Comparison of ENCODE assay signal across 37 cellular contexts in the genomic region with DNA sequence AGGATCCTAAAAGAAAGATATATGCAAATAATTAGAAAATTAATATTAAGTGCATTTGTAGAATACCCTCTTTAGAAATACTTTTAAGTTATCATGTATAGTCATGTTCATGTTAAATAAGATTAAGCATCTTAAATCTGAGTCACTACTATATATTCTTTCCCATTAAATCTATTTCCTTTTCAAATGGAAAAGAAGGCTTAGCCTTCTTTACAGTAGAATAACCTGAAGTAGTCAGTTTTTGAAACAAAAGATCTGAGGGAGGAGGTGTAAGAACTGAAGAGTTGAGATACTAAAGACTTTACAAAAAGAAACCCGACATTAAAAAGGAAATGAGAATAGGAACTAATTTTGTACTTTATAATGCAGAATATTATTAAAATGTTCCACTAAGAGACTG. TPM values are rescaled to one million over a fixed set of nuclear protein-coding genes. Genes with fewer than 3 reads are reported as not detected.
DNase-seq lines count a peak whose midpoint lies in the region; ATAC-seq and TF ChIP-seq lines count a peak whose summit lies in the region.
"Had no signal": no experiment of that assay in that cellular context is flagged by ENCODE, and none has a peak within 500 bp of the region (broad histone marks: within the 10 kb centered on the region; RNA-seq: fewer than 3 reads in every experiment).

No MANE protein-coding gene starts in this region.

- H2BK120ac ChIP-seq in H9 (ENCODE audit: low read depth, low read length, poor library complexity, severe bottlenecking) = no peak overlapping the region

- H3K79me2 ChIP-seq in H9 (ENCODE audit: insufficient read depth, low read length) (no peaks in the 10 kb centered on the region), OCI-LY3 (ENCODE audit: low read length) (no peaks in the 10 kb centered on the region)

- no peak overlapping the region for H4K8ac ChIP-seq in H9 (replicated peaks; ENCODE audit: insufficient read length, low read depth, low read length)

- no peak overlapping the region for H3K4ac ChIP-seq in H9 (ENCODE audit: low read depth, low read length)

- H3K27ac ChIP-seq in A673 (ENCODE audit: low read depth, low read length, poor library complexity, severe bottlenecking) (no peak overlapping the region), H9 (ENCODE audit: insufficient read length, low read depth, low read length) (no peak overlapping the region), OCI-LY3 (ENCODE audit: low read length) (no peak overlapping the region)
- H3K27ac ChIP-seq: 22Rv1; A549; BLaER1; BLaER1 treated with 17β-estradiol and CSF1 and Interleukin-3, amounts not matched to agents 10 nM and 100 nM; C4-2B had no signal

- H3T11ph ChIP-seq in H9 (ENCODE audit: low read length) = no peak overlapping the region

- peaks cover 20% of the 10 kb centered on the region in 2 experiments for H3K9me3 Mint-ChIP-seq in H9
- peaks cover 19% of the 10 kb centered on the region for H3K9me3 Mint-ChIP-seq in activated naive CD4-positive, alpha-beta T cell treated with anti-CD3 and anti-CD28 coated beads, Interleukin-2, amount 10 ng/mL, durations not matched to agents 7 days and 5 days

- no peak overlapping the region for H2BK5ac ChIP-seq in H9 (ENCODE audit: insufficient read length, low read length)

- no peak overlapping the region for H3K9ac ChIP-seq in H9 (ENCODE audit: extremely low read depth, insufficient read length, low read length)
- H3K9ac ChIP-seq in OCI-LY3 (ENCODE audit: low read length) = no peak overlapping the region
- H3K9ac ChIP-seq: BLaER1; BLaER1 treated with 17β-estradiol and CSF1 and Interleukin-3, amounts not matched to agents 10 nM and 100 nM had no signal

- H3K56ac ChIP-seq in H9 (ENCODE audit: insufficient read length, low read depth, low read length) = no peak overlapping the region

- WGBS in H9 (ENCODE audit: extremely low coverage, insufficient read length, low lambda C conversion rate) = no CpG with 5 or more reads among the region's 1 CpG

- CTCF ChIA-PET in A673 (lab: Charles Lee) = no interaction called here
- CTCF ChIA-PET in activated naive CD4-positive, alpha-beta T cell treated with anti-CD3 and anti-CD28 coated beads, Interleukin-2, amount 10 ng/mL, durations not matched to agents 7 days and 5 days (lab: Charles Lee) = no interaction called here

- H3K27me3 ChIP-seq in A673 (replicated peaks; ENCODE audit: insufficient read depth, low read depth, low read length, poor library complexity) = no peaks in the 10 kb centered on the region
- H3K27me3 ChIP-seq in H9 (ENCODE audit: insufficient read depth, low read length) = no peaks in the 10 kb centered on the region
- no peaks in the 10 kb centered on the region for H3K27me3 ChIP-seq in OCI-LY3 (ENCODE audit: low read depth, low read length)
- H3K27me3 ChIP-seq: BE2C; BLaER1; BLaER1 treated with 17β-estradiol and CSF1 and Interleukin-3, amounts not matched to agents 10 nM and 100 nM had no signal

- no peak overlapping the region for H2BK12ac ChIP-seq in H9 (ENCODE audit: insufficient read length, low read depth, low read length)

- H3K23me2 ChIP-seq in H9 (ENCODE audit: insufficient read length, low read depth, low read length, poor library complexity, severe bottlenecking) = no peaks in the 10 kb centered on the region

- no peak overlapping the region for H2BK20ac ChIP-seq in H9 (ENCODE audit: low read depth, low read length, poor library complexity, severe bottlenecking)

- H2AK5ac ChIP-seq in H9 (ENCODE audit: insufficient read length, low read length) = no peak overlapping the region

- H3K36me3 Mint-ChIP-seq in H9 (ENCODE audit: insufficient read depth in 1 of 3, low read depth in 3 of 3) = peaks cover 21 to 30% (median 28%) of the 10 kb centered on the region in 3 experiments
- peaks cover 37% of the 10 kb centered on the region for H3K36me3 Mint-ChIP-seq in activated naive CD4-positive, alpha-beta T cell treated with anti-CD3 and anti-CD28 coated beads, Interleukin-2, amount 10 ng/mL, durations not matched to agents 7 days and 5 days

- peak; percentile 55 for ATAC-seq in esophagus mucosa
- no peak for ATAC-seq in GM18520 (IDR thresholded peaks at IDR 0.05; ENCODE audit: unreplicated experiment)
- ATAC-seq in HG02938 (IDR thresholded peaks at IDR 0.05; ENCODE audit: unreplicated experiment) = no peak
- ATAC-seq: A549; CD8-positive, alpha-beta T cell had no signal

- H3K27ac Mint-ChIP-seq in H9 = peak overlapping the region in 2 of 3 experiments; percentile 27 to 88; a peak in 3 of 7 replicates
- no peak overlapping the region for H3K27ac Mint-ChIP-seq in activated naive CD4-positive, alpha-beta T cell treated with anti-CD3 and anti-CD28 coated beads, Interleukin-2, amount 10 ng/mL, durations not matched to agents 7 days and 5 days
- H3K27ac Mint-ChIP-seq: B cell; CD4-positive, alpha-beta memory T cell; CD4-positive, alpha-beta T cell; CD4-positive, CD25-positive, alpha-beta regulatory T cell; CD8-positive, alpha-beta T cell had no signal

- H4K5ac ChIP-seq in H9 (ENCODE audit: insufficient read length, low read depth, low read length) = no peak overlapping the region

- no peaks in the 10 kb centered on the region for H3K79me1 ChIP-seq in H9 (ENCODE audit: insufficient read depth, low read depth, low read length, poor library complexity, severe bottlenecking)

- no peak for TF ChIP-seq CTCF in A673 (conservative IDR thresholded peaks at IDR 0.05; ENCODE audit: low read depth, low read length)
- TF ChIP-seq CTCF in H9 (conservative IDR thresholded peaks at IDR 0.05) = no peak
- no peak for TF ChIP-seq CTCF in OCI-LY3 (IDR thresholded peaks at IDR 0.05; ENCODE audit: low read depth, low read length)

- no peak overlapping the region for H2AFZ ChIP-seq in H9 (ENCODE audit: low read length)
- no peak overlapping the region for H2AFZ ChIP-seq in OCI-LY3 (ENCODE audit: low read depth, low read length)

- H3K36me3 ChIP-seq in A673 (ENCODE audit: insufficient read depth, low read length, poor library complexity, severe bottlenecking) = no peaks in the 10 kb centered on the region
- H3K36me3 ChIP-seq in OCI-LY3 (replicated peaks; ENCODE audit: low read depth, low read length) = peaks cover 14% of the 10 kb centered on the region

- H3K4me1 ChIP-seq in A673 (ENCODE audit: insufficient read depth, low read length, poor library complexity, severe bottlenecking) (no peaks in the 10 kb centered on the region), H9 (ENCODE audit: insufficient read depth, low read length) (no peaks in the 10 kb centered on the region; the same call in 1 of the 2 replicates), OCI-LY3 (ENCODE audit: low read length) (peaks cover 7% of the 10 kb centered on the region)
- H3K4me1 ChIP-seq: A549; BE2C; BLaER1; BLaER1 treated with 17β-estradiol and CSF1 and Interleukin-3, amounts not matched to agents 10 nM and 100 nM; Caco-2 had no signal

- H3K9me3 ChIP-seq in A673 (ENCODE audit: low read depth, low read length, poor library complexity, severe bottlenecking) (peaks cover 7% of the 10 kb centered on the region), H9 (ENCODE audit: control insufficient read depth, low read depth, low read length) (no peaks in the 10 kb centered on the region), OCI-LY3 (ENCODE audit: insufficient read depth, low read length) (peaks cover 6% of the 10 kb centered on the region; the same call in 1 of the 2 replicates)

- no peak overlapping the region for H3K23ac ChIP-seq in H9 (ENCODE audit: insufficient read length, low read depth, low read length)

- no peak overlapping the region for H3K18ac ChIP-seq in H9 (ENCODE audit: insufficient read length, low read depth, low read length)

- no peak overlapping the region for H3K14ac ChIP-seq in H9 (ENCODE audit: insufficient read depth, low read length)

- H3K4me1 Mint-ChIP-seq in H9 = peaks cover 5 to 11% of the 10 kb centered on the region in 2 experiments
- no peaks in the 10 kb centered on the region for H3K4me1 Mint-ChIP-seq in activated naive CD4-positive, alpha-beta T cell treated with anti-CD3 and anti-CD28 coated beads, Interleukin-2, amount 10 ng/mL, durations not matched to agents 7 days and 5 days
- H3K4me1 Mint-ChIP-seq: B cell; CD14-positive monocyte; CD4-positive, alpha-beta memory T cell; CD8-positive, alpha-beta memory T cell had no signal

- POLR2A ChIA-PET in A673 (lab: Charles Lee; ENCODE audit: low non-redundant PET) = no interaction called here

- no TSS peak for BruUV-seq in A673 (replicated peaks; lab: Mats Ljungman, UMichigan)

- H4K91ac ChIP-seq in H9 (ENCODE audit: insufficient read length, low read depth, low read length) = no peak overlapping the region

- no peaks in the 10 kb centered on the region for H4K20me1 ChIP-seq in H9 (ENCODE audit: control insufficient read depth, insufficient read depth, insufficient read length)
- no peaks in the 10 kb centered on the region for H4K20me1 ChIP-seq in OCI-LY3 (ENCODE audit: insufficient read depth, low read length)
- H4K20me1 ChIP-seq: BLaER1 had no signal

- H3K4me2 ChIP-seq in H9 (ENCODE audit: insufficient read depth, insufficient read length, low read length) = no peak overlapping the region
- H3K4me2 ChIP-seq in OCI-LY3 (ENCODE audit: low read length) = peak overlapping the region; percentile 2; the same call in 1 of the 2 replicates
- H3K4me2 ChIP-seq: A549; BLaER1; BLaER1 treated with 17β-estradiol and CSF1 and Interleukin-3, amounts not matched to agents 10 nM and 100 nM had no signal

- H3K27me3 Mint-ChIP-seq in H9 (ENCODE audit: low read depth) = no peaks in the 10 kb centered on the region
- H3K27me3 Mint-ChIP-seq in activated naive CD4-positive, alpha-beta T cell treated with anti-CD3 and anti-CD28 coated beads, Interleukin-2, amount 10 ng/mL, durations not matched to agents 7 days and 5 days = no peaks in the 10 kb centered on the region
- H3K27me3 Mint-ChIP-seq: B cell; CD4-positive, alpha-beta memory T cell; CD4-positive, alpha-beta T cell; CD4-positive, CD25-positive, alpha-beta regulatory T cell; CD8-positive, alpha-beta memory T cell had no signal

- DNase-seq in A673 (ENCODE audit: low spot score) = peak; percentile 0
- no peak for DNase-seq in H9
- DNase-seq in NCI-H146 treated with DMSO at 0.1 percent for 48 hours (lab: John Stamatoyannopoulos, UW; ENCODE audit: unreplicated experiment) = no peak
- no peak for DNase-seq in activated naive CD4-positive, alpha-beta T cell treated with anti-CD3 and anti-CD28 coated beads, Interleukin-2, amount 10 ng/mL, durations not matched to agents 7 days and 5 days
- DNase-seq: 8988T; ACHN; AML-193; BE2C; C1 segment of cervical spinal cord; Caco-2; Calu3; CD4-positive, alpha-beta memory T cell; CD4-positive, alpha-beta T cell; CD4-positive, CD25-positive, alpha-beta regulatory T cell; CD8-positive, alpha-beta memory T cell; CD8-positive, alpha-beta T cell; COR-L47; DMS 273 treated with DMSO at 0.1 percent for 48 hours; DMS153; DMS53; DMS79; DMS79 treated with DMSO at 0.1 percent for 48 hours; DND-41; EL had no signal

- no peak overlapping the region for H3K4me3 Mint-ChIP-seq in H9
- H3K4me3 Mint-ChIP-seq in activated naive CD4-positive, alpha-beta T cell treated with anti-CD3 and anti-CD28 coated beads, Interleukin-2, amount 10 ng/mL, durations not matched to agents 7 days and 5 days = no peak overlapping the region
- H3K4me3 Mint-ChIP-seq: B cell; CD14-positive monocyte; CD4-positive, alpha-beta memory T cell; CD4-positive, alpha-beta T cell; CD4-positive, CD25-positive, alpha-beta regulatory T cell; CD8-positive, alpha-beta memory T cell; CD8-positive, alpha-beta T cell had no signal

- intact Hi-C loops in A673 (cut with micrococcal nuclease; ENCODE audit: unreplicated experiment) = no loop called here

- no peak overlapping the region for H3K4me3 ChIP-seq in A673 (ENCODE audit: low read depth, low read length, poor library complexity, severe bottlenecking)
- H3K4me3 ChIP-seq in OCI-LY3 (ENCODE audit: low read length) = no peak overlapping the region
- H3K4me3 ChIP-seq: A549; BLaER1; BLaER1 treated with 17β-estradiol and CSF1 and Interleukin-3, amounts not matched to agents 10 nM and 100 nM had no signal

- no peak overlapping the region for H2BK15ac ChIP-seq in H9 (ENCODE audit: low read depth, low read length)

RNA-seq across cellular contexts. Expression of a gene that starts 14.7 kb away (rescaled TPM):
- not detected in 2 replicates for total RNA-seq in A673 (2021)
- not detected in 2 replicates for total RNA-seq in H9 (2021)
- not detected for total RNA-seq in esophagus mucosa
- total RNA-seq: A172, Calu3, Daoy had no signal

RNA-seq across cellular contexts. Expression of a gene that starts 53.6 kb away (rescaled TPM):
- total RNA-seq in A673 (2021) = 5.5 and 6.7 TPM in 2 replicates
- 7.9 and 8.8 TPM in 2 replicates for total RNA-seq in H9 (2021)
- 5.5 TPM for total RNA-seq in esophagus mucosa
